ENCODE assay signal across 12 cellular contexts in genomic region chr3:59374812-59375211, GRCh38.
DNase-seq lines count a peak whose midpoint lies in the region; ATAC-seq and TF ChIP-seq lines count a peak whose summit lies in the region.
"Had no signal": no experiment of that assay in that cellular context is flagged by ENCODE, and none has a peak within 500 bp of the region (broad histone marks: within the 10 kb centered on the region; RNA-seq: fewer than 3 reads in every experiment).

No MANE protein-coding gene starts in this region.

- H3K27ac ChIP-seq in gastroesophageal sphincter: no peak overlapping the region
- H3K27ac ChIP-seq: SJSA1 had no signal

- TF ChIP-seq EP300 in gastroesophageal sphincter (IDR thresholded peaks at IDR 0.05): no peak

- H3K27me3 Mint-ChIP-seq in activated CD4-positive, alpha-beta memory T cell treated with anti-CD3 and anti-CD28 coated beads for 36 hours: peaks cover 2% of the 10 kb centered on the region
- H3K27me3 Mint-ChIP-seq: activated T-cell treated with anti-CD3 and anti-CD28 coated beads, Interleukin-2, amount 50 U/mL, for 24 hours had no signal

- peak; percentile 99 for ATAC-seq in GM19438 (IDR thresholded peaks at IDR 0.05; ENCODE audit: low read depth, unreplicated experiment)
- peak; percentile 99 for ATAC-seq in HG03045 (IDR thresholded peaks at IDR 0.05; ENCODE audit: unreplicated experiment)
- no peak for ATAC-seq in gastroesophageal sphincter
- ATAC-seq: left lobe of liver had no signal

- in situ Hi-C loops in KBM-7 (cut with MboI; ENCODE audit: low pct_unique_long_range_greater_than_20kb, low sequenced_read_pairs): no loop called here

- TF ChIP-seq CTCF in GM12864 (IDR thresholded peaks at IDR 0.05; ENCODE audit: low read depth, low read length, missing control alignments) (no peak), gastroesophageal sphincter (IDR thresholded peaks at IDR 0.05) (no peak)

- H3K36me3 Mint-ChIP-seq in activated CD4-positive, alpha-beta memory T cell treated with anti-CD3 and anti-CD28 coated beads for 36 hours: no peaks in the 10 kb centered on the region
- H3K36me3 Mint-ChIP-seq: type B pancreatic cell had no signal

- no peaks in the 10 kb centered on the region for H3K27me3 ChIP-seq in gastroesophageal sphincter
- H3K27me3 ChIP-seq: SJSA1 had no signal

- H3K9me3 Mint-ChIP-seq in activated CD4-positive, alpha-beta memory T cell treated with anti-CD3 and anti-CD28 coated beads for 36 hours: no peaks in the 10 kb centered on the region
- H3K9me3 Mint-ChIP-seq: type B pancreatic cell had no signal

- peaks cover 5% of the 10 kb centered on the region for H3K4me1 Mint-ChIP-seq in activated CD4-positive, alpha-beta memory T cell treated with anti-CD3 and anti-CD28 coated beads for 36 hours (ENCODE audit: low read depth)

- DNase-seq in GM12864 (ENCODE audit: low read depth) (peak; percentile 89), HCEC 1CT (no peak), KBM-7 (no peak), NCI-H446 (lab: John Stamatoyannopoulos, UW) (no peak)
- peak; percentile 28 for DNase-seq in activated CD4-positive, alpha-beta memory T cell treated with anti-CD3 and anti-CD28 coated beads for 36 hours
- DNase-seq: activated T-cell treated with anti-CD3 and anti-CD28 coated beads, Interleukin-2, amount 50 U/mL, for 24 hours had no signal

- no peaks in the 10 kb centered on the region for H3K36me3 ChIP-seq in gastroesophageal sphincter
- H3K36me3 ChIP-seq: SJSA1 had no signal

- intact Hi-C loops in activated CD4-positive, alpha-beta memory T cell treated with anti-CD3 and anti-CD28 coated beads for 36 hours (cut with micrococcal nuclease): no loop called here

- H3K27ac Mint-ChIP-seq in activated CD4-positive, alpha-beta memory T cell treated with anti-CD3 and anti-CD28 coated beads for 36 hours: no peak overlapping the region
- H3K27ac Mint-ChIP-seq: activated T-cell treated with anti-CD3 and anti-CD28 coated beads, Interleukin-2, amount 50 U/mL, for 24 hours; type B pancreatic cell had no signal

- no peaks in the 10 kb centered on the region for H3K4me1 ChIP-seq in gastroesophageal sphincter
- H3K4me1 ChIP-seq: SJSA1 had no signal

- POLR2A ChIA-PET in activated CD4-positive, alpha-beta memory T cell treated with anti-CD3 and anti-CD28 coated beads for 36 hours (lab: Charles Lee): no interaction called here

- no peak overlapping the region for H3K4me3 ChIP-seq in GM12864 (ENCODE audit: low read depth, low read length)
- H3K4me3 ChIP-seq in gastroesophageal sphincter: no peak overlapping the region
- H3K4me3 ChIP-seq: SJSA1 had no signal

- CTCF ChIA-PET in activated CD4-positive, alpha-beta memory T cell treated with anti-CD3 and anti-CD28 coated beads for 36 hours (lab: Charles Lee): no interaction called here

- H3K4me3 Mint-ChIP-seq in activated CD4-positive, alpha-beta memory T cell treated with anti-CD3 and anti-CD28 coated beads for 36 hours: no peak overlapping the region
- H3K4me3 Mint-ChIP-seq: activated T-cell treated with anti-CD3 and anti-CD28 coated beads, Interleukin-2, amount 50 U/mL, for 24 hours; type B pancreatic cell had no signal

- no peaks in the 10 kb centered on the region for H3K9me3 ChIP-seq in gastroesophageal sphincter
- H3K9me3 ChIP-seq: SJSA1 had no signal

- WGBS in gastroesophageal sphincter (ENCODE audit: low coverage in 1 of 2), 2 donors: 64 to 80% methylated on average over 2 to 3 of the region's 3 CpGs

- TF ChIP-seq POLR2A in gastroesophageal sphincter (IDR thresholded peaks at IDR 0.05): no peak

Comparison
In these comparisons a context has a peak if more than half of its experiments do, and no peak if none do; other contexts are left out.
1. DNase-seq: peak in GM12864 (single experiment) and activated CD4-positive, alpha-beta memory T cell treated with anti-CD3 and anti-CD28 coated beads for 36 hours (single experiment); none in HCEC 1CT (single experiment), KBM-7 (single experiment) and NCI-H446 (0 of 2).